In genomic region chr6:122388945-122389344, GRCh38 we compare ENCODE assay signal across 19 cellular contexts. TPM values are rescaled to one million over a fixed set of nuclear protein-coding genes. Genes with fewer than 3 reads are reported as not detected.
DNase-seq lines count a peak whose midpoint lies in the region; ATAC-seq and TF ChIP-seq lines count a peak whose summit lies in the region.
"Had no signal": no experiment of that assay in that cellular context is flagged by ENCODE, and none has a peak within 500 bp of the region (broad histone marks: within the 10 kb centered on the region; RNA-seq: fewer than 3 reads in every experiment).

No MANE protein-coding gene starts in this region.

- no peak for TF ChIP-seq POLR2A in spleen (IDR thresholded peaks at IDR 0.05)

- H3K9me3 ChIP-seq in muscle layer of duodenum (ENCODE audit: control insufficient read depth in 1 of 2, low read length in 2 of 2) = no peaks in the 10 kb centered on the region
- no peaks in the 10 kb centered on the region for H3K9me3 ChIP-seq in spleen

- H3K27me3 ChIP-seq in muscle layer of duodenum (ENCODE audit: low read depth, low read length) (no peaks in the 10 kb centered on the region), spleen (replicated peaks in 1 of 7) (peaks cover 0 to 5% (median 0%) of the 10 kb centered on the region in 7 donors)

- H3K4me1 ChIP-seq in muscle layer of duodenum (ENCODE audit: control insufficient read depth in 1 of 2, insufficient read depth in 2 of 2, low read length in 2 of 2) (peaks cover 0 to 23% of the 10 kb centered on the region in 2 donors), spleen (no peaks in the 10 kb centered on the region)

- no peak for TF ChIP-seq CTCF in spleen (IDR thresholded peaks at IDR 0.05 in 8 of 11, conservative IDR thresholded peaks at IDR 0.05 in 3 of 11)

- H3K4me3 ChIP-seq in muscle layer of duodenum (ENCODE audit: low read depth in 1 of 2, low read length in 2 of 2) (no peak overlapping the region), spleen (no peak overlapping the region)
- H3K4me3 ChIP-seq: PC-9 had no signal

- H3K36me3 ChIP-seq in muscle layer of duodenum (ENCODE audit: control insufficient read depth in 1 of 2, insufficient read depth in 2 of 2, low read length in 2 of 2) (no peaks in the 10 kb centered on the region), spleen (no peaks in the 10 kb centered on the region)

- H3K27ac ChIP-seq in muscle layer of duodenum (ENCODE audit: low read length) (peak overlapping the region; percentile 24), spleen (no peak overlapping the region)
- H3K27ac ChIP-seq: PC-9, RWPE1 had no signal

- WGBS in spleen, 5 donors = 88 to 96% (median 90%) methylated on average over 2 of the region's 2 CpGs

- intact Hi-C loops in spleen (cut with DNase I; ENCODE audit: low total_unique reads) = no loop called here

- DNase-seq in NCI-H1417 (lab: John Stamatoyannopoulos, UW) (peak in 2 of 3 experiments; percentile 10 to 58), NCI-H1417 treated with DMSO at 0.1 percent for 48 hours (lab: John Stamatoyannopoulos, UW) (no peak), DMS153 treated with DMSO at 0.1 percent for 48 hours (lab: John Stamatoyannopoulos, UW; ENCODE audit: unreplicated experiment) (peak; percentile 55), NCI-H69 (lab: John Stamatoyannopoulos, UW) (peak; percentile 37), spleen (no peak)
- DNase-seq: 8988T, DMS 273 treated with DMSO at 0.1 percent for 48 hours, EL, HFFc6, KG1, NCI-H1436 treated with DMSO at 0.1 percent for 48 hours, PC-9, SIG-M5, T-helper 1 cell had no signal

- no peak for ATAC-seq in GM21723 (IDR thresholded peaks at IDR 0.05; ENCODE audit: unreplicated experiment)
- ATAC-seq in HG02623 (IDR thresholded peaks at IDR 0.05; ENCODE audit: unreplicated experiment) = no peak
- ATAC-seq: HepG2 had no signal

RNA-seq across cellular contexts. Expression of gene HSF2, which starts 10.5 kb away (rescaled TPM):
- total RNA-seq in spleen = 10 to 100 TPM in 5 of 7 donors, 1 to 10 TPM in 2; 7.5 to 18.2 (median 14.9) TPM
- 10 to 100 TPM in 1 of 3 donors, 1 to 10 TPM in 2; 8.5 to 11.2 (median 9.4) TPM for polyA plus RNA-seq in spleen

Comparison
In these comparisons a context has a peak if more than half of its experiments do, and no peak if none do; other contexts are left out.
1. DNase-seq: peak in NCI-H1417 (2 of 3), DMS153 treated with DMSO at 0.1 percent for 48 hours (single experiment) and NCI-H69 (single experiment); none in NCI-H1417 treated with DMSO at 0.1 percent for 48 hours (single experiment) and spleen (single experiment).